1 cellular context compared by ENCODE assay signal in genomic region chr5:178126556-178126955, GRCh38.
TF ChIP-seq lines count a peak whose summit lies in the region.

No MANE protein-coding gene starts in this region.

TF ChIP-seq in WTC11, 78 proteins besides CTCF, POLR2A, EP300 and RAD21 (continued from another document):
- TF ChIP-seq MXD4 (CRISPR knock-in tag; IDR thresholded peaks at IDR 0.05; ENCODE audit: borderline replicate concordance): no peak
- TF ChIP-seq SMAD3 (CRISPR knock-in tag; IDR thresholded peaks at IDR 0.05; ENCODE audit: borderline replicate concordance): no peak
- TF ChIP-seq FOXP4 (CRISPR knock-in tag; IDR thresholded peaks at IDR 0.05): peak; percentile 45; the same call in 1 of the 2 replicates
- no peak for TF ChIP-seq TCF7 (CRISPR knock-in tag; IDR thresholded peaks at IDR 0.05; ENCODE audit: low read depth)
- no peak for TF ChIP-seq STAT6 (CRISPR knock-in tag; conservative IDR thresholded peaks at IDR 0.05; ENCODE audit: low read depth)
- no peak for TF ChIP-seq CREM (CRISPR knock-in tag; IDR thresholded peaks at IDR 0.05)
- peak; percentile 91 for TF ChIP-seq PRDM15 (CRISPR knock-in tag; IDR thresholded peaks at IDR 0.05)
- TF ChIP-seq SOX15 (CRISPR knock-in tag; IDR thresholded peaks at IDR 0.05): no peak
- peak; percentile 86 for TF ChIP-seq TEAD1 (CRISPR knock-in tag; IDR thresholded peaks at IDR 0.05)
- no peak for TF ChIP-seq AFF4 (CRISPR knock-in tag; IDR thresholded peaks at IDR 0.05; ENCODE audit: borderline replicate concordance)
- TF ChIP-seq ATF3 (CRISPR knock-in tag; conservative IDR thresholded peaks at IDR 0.05): no peak
- TF ChIP-seq ZNF317 (CRISPR knock-in tag; IDR thresholded peaks at IDR 0.05; ENCODE audit: borderline replicate concordance, low read depth): no peak
- TF ChIP-seq ETV6 (CRISPR knock-in tag; IDR thresholded peaks at IDR 0.05): peak; percentile 82
- no peak for TF ChIP-seq ZNF281 (CRISPR knock-in tag; IDR thresholded peaks at IDR 0.05)
- no peak for TF ChIP-seq ATF2 (CRISPR knock-in tag; IDR thresholded peaks at IDR 0.05; ENCODE audit: borderline replicate concordance, low read depth)
- TF ChIP-seq AR (CRISPR knock-in tag; IDR thresholded peaks at IDR 0.05): no peak
- TF ChIP-seq ZNF396 (CRISPR knock-in tag; IDR thresholded peaks at IDR 0.05; ENCODE audit: borderline replicate concordance): no peak
- no peak for TF ChIP-seq ZNF219 (CRISPR knock-in tag; IDR thresholded peaks at IDR 0.05; ENCODE audit: borderline replicate concordance)
- 0 out of 2 replicates have a peak, but pooled peaks have one; percentile 12 for TF ChIP-seq ZMAT4 (CRISPR knock-in tag; IDR thresholded peaks at IDR 0.05)
- no peak for TF ChIP-seq USF2 (CRISPR knock-in tag; IDR thresholded peaks at IDR 0.05)
- TF ChIP-seq FOXJ3 (CRISPR knock-in tag; IDR thresholded peaks at IDR 0.05; ENCODE audit: borderline replicate concordance): no peak
